8 cellular contexts compared by ENCODE assay signal in the genomic region with DNA sequence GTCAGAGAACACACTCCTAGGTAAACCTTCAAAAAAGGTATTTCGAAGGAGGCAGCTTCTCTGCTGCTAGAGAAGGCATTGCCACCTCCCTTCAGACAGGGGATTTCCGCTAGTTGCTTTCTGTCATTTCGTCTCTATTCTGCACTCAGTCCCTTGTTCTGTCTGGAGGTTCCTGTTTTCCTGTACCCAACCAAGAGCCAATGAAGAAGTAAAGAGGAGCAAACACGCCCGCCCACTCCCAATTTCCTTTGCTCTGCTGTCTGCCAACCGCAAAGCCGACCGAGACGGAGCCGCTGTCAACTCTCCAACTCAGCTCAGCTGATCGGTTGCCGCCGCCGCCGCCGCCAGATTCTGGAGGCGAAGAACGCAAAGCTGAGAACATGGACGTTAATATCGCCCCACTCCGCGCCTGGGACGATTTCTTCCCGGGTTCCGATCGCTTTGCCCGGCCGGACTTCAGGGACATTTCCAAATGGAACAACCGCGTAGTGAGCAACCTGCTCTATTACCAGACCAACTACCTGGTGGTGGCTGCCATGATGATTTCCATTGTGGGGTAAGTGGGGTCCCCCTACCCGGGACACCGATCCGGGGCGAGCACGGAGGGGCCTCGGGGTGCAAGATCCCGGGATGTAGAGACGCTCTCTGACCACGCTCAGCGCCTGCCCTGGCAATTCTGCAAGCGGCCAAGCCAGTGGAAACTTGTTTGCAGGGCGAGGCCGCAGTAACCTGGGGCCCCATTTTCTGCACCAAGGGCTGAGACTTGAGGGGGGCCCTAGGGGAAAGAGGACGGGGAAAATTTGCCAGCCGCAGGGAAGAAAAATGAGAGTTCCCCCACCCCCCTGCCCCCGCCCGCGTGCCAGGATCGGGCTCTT. TPM values are rescaled to one million over a fixed set of nuclear protein-coding genes. Genes with fewer than 3 reads are reported as not detected.
DNase-seq lines count a peak whose midpoint lies in the region; ATAC-seq and TF ChIP-seq lines count a peak whose summit lies in the region.

A gene with protein sequence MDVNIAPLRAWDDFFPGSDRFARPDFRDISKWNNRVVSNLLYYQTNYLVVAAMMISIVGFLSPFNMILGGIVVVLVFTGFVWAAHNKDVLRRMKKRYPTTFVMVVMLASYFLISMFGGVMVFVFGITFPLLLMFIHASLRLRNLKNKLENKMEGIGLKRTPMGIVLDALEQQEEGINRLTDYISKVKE (plus strand): TSS at position 270 of the 875 bp plus-strand sequence. CDS start 111 bp downstream, at position 381.

- H3K36me3 ChIP-seq in KMS-11 (ENCODE audit: insufficient read depth) (no peaks in the 10 kb centered on the region), fibroblast of lung (ENCODE audit: control insufficient read depth, insufficient read depth, low read length) (no peaks in the 10 kb centered on the region)

- peaks cover 55% of the 10 kb centered on the region for H3K79me2 ChIP-seq in KMS-11 (ENCODE audit: insufficient read depth, low read depth)
- peaks cover 44% of the 10 kb centered on the region for H3K79me2 ChIP-seq in fibroblast of lung (ENCODE audit: control insufficient read depth, insufficient read depth, low read length)

- ATAC-seq in GM21717 (IDR thresholded peaks at IDR 0.05; ENCODE audit: unreplicated experiment), result peak; percentile 52
- ATAC-seq in naive thymus-derived CD8-positive, alpha-beta T cell, result peak; percentile 72 to 77

- H2AFZ ChIP-seq in KMS-11 (ENCODE audit: low read depth), result peak within 1 kb of the TSS; percentile 40
- H2AFZ ChIP-seq in fibroblast of lung (ENCODE audit: low read length), result peak within 1 kb of the TSS; percentile 78

- H3K9me3 ChIP-seq in fibroblast of lung (ENCODE audit: control insufficient read depth, insufficient read depth, low read depth, low read length), result no peaks in the 10 kb centered on the region

- peak; percentile 54 for DNase-seq in DMS53 treated with DMSO at 0.1 percent for 48 hours (lab: John Stamatoyannopoulos, UW; ENCODE audit: unreplicated experiment)
- DNase-seq in RPMI8226, result peak; percentile 96
- peak; percentile 79 to 81 for DNase-seq in activated T-helper 1 cell treated with anti-CD3 and anti-CD28 coated beads, Interleukin-2, amount 50 U/mL, for 16 hours (ENCODE audit: low read depth in 1 of 2, low spot score in 1 of 2)
- DNase-seq in fibroblast of lung (ENCODE audit: low read depth in 2 of 2), result peak; percentile 93 to 95
- DNase-seq in naive thymus-derived CD8-positive, alpha-beta T cell, result peak; percentile 81 to 95 (median 89)
- DNase-seq in stimulated activated naive CD4-positive, alpha-beta T cell (lab: John Stamatoyannopoulos, UW), result peak; percentile 85 to 94 (median 91)

- no peaks in the 10 kb centered on the region for H3K27me3 Mint-ChIP-seq in naive thymus-derived CD8-positive, alpha-beta T cell

- no peaks in the 10 kb centered on the region for H4K20me1 ChIP-seq in KMS-11 (ENCODE audit: insufficient read depth)
- H4K20me1 ChIP-seq in fibroblast of lung (ENCODE audit: control insufficient read depth, extremely low read depth, insufficient read depth, low read length), result no peaks in the 10 kb centered on the region

- peak within 1 kb of the TSS; percentile 67 for H3K9ac ChIP-seq in KMS-11
- peak within 1 kb of the TSS; percentile 75 for H3K9ac ChIP-seq in fibroblast of lung (ENCODE audit: insufficient read depth, low read length)

- H3K27ac Mint-ChIP-seq in naive thymus-derived CD8-positive, alpha-beta T cell, result peak within 1 kb of the TSS; percentile 84 to 99 (median 98)

- H3K4me1 ChIP-seq in KMS-11 (ENCODE audit: low read depth, poor library complexity, severe bottlenecking) (peaks cover 69% of the 10 kb centered on the region), fibroblast of lung (ENCODE audit: control insufficient read depth, extremely low read depth, insufficient read depth, low read length) (peaks cover 46% of the 10 kb centered on the region)

- H3K4me3 ChIP-seq in KMS-11 (IDR thresholded peaks at IDR 0.05; ENCODE audit: insufficient read depth, low read depth, low read length), result no peak within 1 kb of the TSS
- peak within 1 kb of the TSS; percentile 81 to 89 (median 84) for H3K4me3 ChIP-seq in fibroblast of lung (replicated peaks in 1 of 4; ENCODE audit: control extremely low read depth in 1 of 4, insufficient read depth in 1 of 4, low read depth in 3 of 4, low read length in 4 of 4)

- peaks cover 0 to 10% (median 4%) of the 10 kb centered on the region in 3 donors for H3K36me3 Mint-ChIP-seq in naive thymus-derived CD8-positive, alpha-beta T cell

- peaks cover 37 to 81% (median 63%) of the 10 kb centered on the region in 4 donors for H3K4me1 Mint-ChIP-seq in naive thymus-derived CD8-positive, alpha-beta T cell

- H3K9me3 Mint-ChIP-seq in naive thymus-derived CD8-positive, alpha-beta T cell, result no peaks in the 10 kb centered on the region

- H3K27me3 ChIP-seq in KMS-11 (ENCODE audit: insufficient read depth, low read depth) (no peaks in the 10 kb centered on the region), fibroblast of lung (ENCODE audit: control insufficient read depth, insufficient read depth, low read length) (no peaks in the 10 kb centered on the region)

- H3K27ac ChIP-seq in KMS-11, result peak within 1 kb of the TSS; percentile 78
- H3K27ac ChIP-seq in fibroblast of lung (ENCODE audit: insufficient read depth, low read length), result peak within 1 kb of the TSS; percentile 88

- H3K4me3 Mint-ChIP-seq in naive thymus-derived CD8-positive, alpha-beta T cell, result peak within 1 kb of the TSS; percentile 93 to 99 (median 97)

- no peak for TF ChIP-seq CTCF in KMS-11 (conservative IDR thresholded peaks at IDR 0.05; ENCODE audit: low read depth, low read length)
- TF ChIP-seq CTCF in fibroblast of lung (conservative IDR thresholded peaks at IDR 0.05 in 1 of 2, IDR thresholded peaks at IDR 0.05 in 1 of 2; ENCODE audit: low read depth in 1 of 2, low read length in 2 of 2), result no peak

- POLR2A ChIA-PET in naive thymus-derived CD8-positive, alpha-beta T cell (lab: Charles Lee), result interaction anchor here (0.6 to 6.8 kb wide), 16 partner anchors 8 to 152 kb away, joined by 3 to 63 read pairs (median 5); a partner anchor contains a TSS

- H3K4me2 ChIP-seq in KMS-11 (peak within 1 kb of the TSS; percentile 92), fibroblast of lung (ENCODE audit: extremely low read depth, insufficient read depth, low read length) (peak within 1 kb of the TSS; percentile 97)

RNA-seq across cellular contexts. Expression of the gene that starts here (rescaled TPM):
- total RNA-seq in fibroblast of lung, result 132 and 209 TPM in 2 replicates
- 218 and 253 TPM in 2 replicates for polyA plus RNA-seq in fibroblast of lung
- 165 and 171 TPM in 2 replicates for polyA plus RNA-seq in fibroblast of lung (2012)
- 199 and 251 TPM in 2 replicates for polyA minus RNA-seq in fibroblast of lung (ENCODE audit: low replicate concordance)
- 100 to 1,000 TPM; 109 to 111 TPM for total RNA-seq in naive thymus-derived CD8-positive, alpha-beta T cell
- 100 to 1,000 TPM; 315 to 450 (median 375) TPM for polyA plus RNA-seq in naive thymus-derived CD8-positive, alpha-beta T cell
